Comparison of ENCODE assay signal across 11 cellular contexts in the genomic region with DNA sequence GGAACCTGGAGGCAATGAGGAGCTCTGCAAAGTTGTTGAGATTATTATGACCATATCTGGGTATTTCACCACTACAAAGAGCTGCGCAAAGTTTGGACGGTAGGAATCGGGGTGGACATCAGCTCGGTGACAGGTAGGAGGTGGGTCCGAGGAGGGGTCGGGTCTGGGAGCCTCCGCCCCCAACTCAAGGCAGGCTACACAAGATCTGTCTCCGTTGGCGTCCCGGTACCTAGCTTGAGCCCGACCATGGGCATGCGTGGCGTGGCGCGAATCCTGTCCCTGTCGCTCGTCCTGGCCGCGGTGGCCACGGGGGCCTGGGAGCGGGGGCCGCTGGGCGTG. TPM values are rescaled to one million over a fixed set of nuclear protein-coding genes. Genes with fewer than 3 reads are reported as not detected.
DNase-seq lines count a peak whose midpoint lies in the region; ATAC-seq, FAIRE-seq and TF ChIP-seq lines count a peak whose summit lies in the region.
"Had no signal": no experiment of that assay in that cellular context is flagged by ENCODE, and none has a peak within 500 bp of the region (broad histone marks: within the 10 kb centered on the region; RNA-seq: fewer than 3 reads in every experiment).

No MANE protein-coding gene starts in this region.

- H3K4me3 ChIP-seq in HUES48 (ENCODE audit: low read depth, low read length) (peak overlapping the region; percentile 72), iPS-18c (ENCODE audit: insufficient read depth, low read depth, low read length) (peak overlapping the region; percentile 63), skeletal muscle satellite cell (ENCODE audit: low read length) (peak overlapping the region; percentile 61)

- no peaks in the 10 kb centered on the region for H3K9me3 Mint-ChIP-seq in activated T-helper 17 cell treated with anti-CD3 and anti-CD28 coated beads, Interleukin-2, amount 50 U/mL, for 72 hours

- H3K4me1 Mint-ChIP-seq in activated T-helper 17 cell treated with anti-CD3 and anti-CD28 coated beads, Interleukin-2, amount 50 U/mL, for 72 hours, result peaks cover 16% of the 10 kb centered on the region

- H3K36me3 Mint-ChIP-seq in activated T-helper 17 cell treated with anti-CD3 and anti-CD28 coated beads, Interleukin-2, amount 50 U/mL, for 72 hours (ENCODE audit: low read depth), result no peaks in the 10 kb centered on the region

- H3K27me3 Mint-ChIP-seq in activated T-helper 17 cell treated with anti-CD3 and anti-CD28 coated beads, Interleukin-2, amount 50 U/mL, for 72 hours, result peaks cover 36% of the 10 kb centered on the region

- no peaks in the 10 kb centered on the region for H3K36me3 ChIP-seq in HUES48 (ENCODE audit: control insufficient read depth, insufficient read depth, low read length)
- no peaks in the 10 kb centered on the region for H3K36me3 ChIP-seq in skeletal muscle satellite cell (ENCODE audit: insufficient read depth, low read length)

- peak overlapping the region; percentile 85 for H3K4me3 Mint-ChIP-seq in activated T-helper 17 cell treated with anti-CD3 and anti-CD28 coated beads, Interleukin-2, amount 50 U/mL, for 72 hours

- H3K27me3 ChIP-seq in HUES48 (ENCODE audit: control insufficient read depth, insufficient read depth, low read length), result peaks cover 48% of the 10 kb centered on the region
- peaks cover 71% of the 10 kb centered on the region for H3K27me3 ChIP-seq in skeletal muscle satellite cell (ENCODE audit: control insufficient read depth, insufficient read depth, low read length)

- no peak overlapping the region for H3K27ac Mint-ChIP-seq in activated T-helper 17 cell treated with anti-CD3 and anti-CD28 coated beads, Interleukin-2, amount 50 U/mL, for 72 hours

- no peak for ATAC-seq in activated T-helper 17 cell treated with anti-CD3 and anti-CD28 coated beads, Interleukin-2, amount 50 U/mL, for 72 hours (replicated peaks)
- ATAC-seq in GM21447 (IDR thresholded peaks at IDR 0.05; ENCODE audit: unreplicated experiment), result no peak
- ATAC-seq: left colon had no signal

- H3K9ac ChIP-seq in HUES48 (ENCODE audit: low read depth, low read length), result no peak overlapping the region
- no peak overlapping the region for H3K9ac ChIP-seq in skeletal muscle satellite cell (ENCODE audit: low read depth, low read length)

- FAIRE-seq in GM12892 (lab: Jason Lieb, UNC), result no peak

- H3K27ac ChIP-seq in HUES48 (ENCODE audit: low read depth, low read length), result no peak overlapping the region

- peaks cover 5% of the 10 kb centered on the region; the same call in 1 of the 2 replicates for H3K4me1 ChIP-seq in HUES48 (ENCODE audit: control insufficient read depth, insufficient read depth, low read length)
- H3K4me1 ChIP-seq in skeletal muscle satellite cell (ENCODE audit: control insufficient read depth, insufficient read depth, low read length), result peaks cover 4% of the 10 kb centered on the region

- DNase-seq in GM12892 (ENCODE audit: insufficient read length) (no peak), NCI-H2227 (lab: John Stamatoyannopoulos, UW; ENCODE audit: unreplicated experiment) (no peak)
- DNase-seq: erythroblast; left colon; NCI-H526 treated with DMSO at 0.1 percent for 48 hours; stimulated activated CD4-positive, alpha-beta T cell treated with anti-CD3 and anti-CD28 coated beads, Interleukin-12 subunit alpha, Interleukin-12 subunit beta, amount 100 ng/mL, for 4 hours had no signal

- H3K4me2 ChIP-seq in skeletal muscle satellite cell (ENCODE audit: low read length), result peak overlapping the region; percentile 69

- no peaks in the 10 kb centered on the region for H3K9me3 ChIP-seq in HUES48 (ENCODE audit: control insufficient read depth, insufficient read depth, low read length)
- H3K9me3 ChIP-seq in iPS-18c (ENCODE audit: control insufficient read depth, insufficient read depth, low read length), result peaks cover 4% of the 10 kb centered on the region
- no peaks in the 10 kb centered on the region for H3K9me3 ChIP-seq in skeletal muscle satellite cell (replicated peaks; ENCODE audit: low read length)

- TF ChIP-seq POLR2A in GM12892 (IDR thresholded peaks at IDR 0.05; ENCODE audit: low read depth, low read length), result no peak

RNA-seq across cellular contexts. Expression of gene ZNFX1, which starts 40.2 kb away (rescaled TPM):
- 10 to 100 TPM; 32.8 to 54.9 TPM for total RNA-seq in activated T-helper 17 cell treated with anti-CD3 and anti-CD28 coated beads, Interleukin-2, amount 50 U/mL, for 72 hours
- total RNA-seq in skeletal muscle satellite cell (2012; rRNA removed), result 34.5 and 35.2 TPM in 2 replicates
- polyA plus RNA-seq in GM12892 (2012; ENCODE audit: missing spikeins), result 12.1 TPM
